Comparison of ENCODE assay signal across 17 cellular contexts in the genomic region with DNA sequence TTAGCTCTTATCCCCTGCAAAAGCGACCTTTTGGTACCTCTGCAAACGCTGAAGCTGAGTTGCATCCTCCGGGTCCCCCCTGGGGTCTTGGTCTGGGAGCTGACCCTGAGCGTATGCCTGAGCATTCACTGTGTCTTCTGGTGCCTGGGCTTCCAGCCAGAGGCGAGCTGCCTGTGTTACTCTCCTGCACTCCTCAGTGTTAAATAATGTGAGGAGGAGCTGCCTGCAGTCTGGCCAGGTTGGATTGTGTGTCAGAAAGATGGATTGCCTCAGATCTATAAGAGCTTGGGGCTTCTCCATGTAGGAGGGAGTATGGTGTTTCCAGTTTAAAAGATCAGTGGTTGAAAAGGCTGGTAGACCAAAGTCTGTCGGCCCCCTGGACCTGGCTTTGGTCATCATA. TPM values are rescaled to one million over a fixed set of nuclear protein-coding genes. Genes with fewer than 3 reads are reported as not detected.
A peak's percentile ranks its signal among the peaks of the same experiment; 100 is the strongest.
DNase-seq lines count a peak whose midpoint lies in the region; ATAC-seq and TF ChIP-seq lines count a peak whose summit lies in the region.
"Had no signal": no experiment of that assay in that cellular context is flagged by ENCODE, and none has a peak within 500 bp of the region (broad histone marks: within the 10 kb centered on the region; RNA-seq: fewer than 3 reads in every experiment).

No MANE protein-coding gene starts in this region.

- peaks cover 5% of the 10 kb centered on the region for H3K4me1 Mint-ChIP-seq in nephron progenitor cell
- H3K4me1 Mint-ChIP-seq: T-helper 17 cell had no signal

- no peak overlapping the region for H3K27ac Mint-ChIP-seq in nephron progenitor cell
- H3K27ac Mint-ChIP-seq: activated T-helper 2 cell treated with anti-CD3 and anti-CD28 coated beads, Interferon-gamma antibody, Interleukin-2, Interleukin-4, amounts not matched to agents 10 μg/mL and 5 μg/mL and 100 μg/mL, durations not matched to agents 14 hours and 24 hours and 36 hours; naive B cell; T-helper 17 cell had no signal

- TF ChIP-seq POLR2A in thyroid gland (IDR thresholded peaks at IDR 0.05), result no peak

- TF ChIP-seq RAD21 in SK-N-SH (IDR thresholded peaks at IDR 0.05; ENCODE audit: low read length), result no peak

- no peak for TF ChIP-seq CTCF in SK-N-SH (IDR thresholded peaks at IDR 0.05)
- no peak for TF ChIP-seq CTCF in nephron progenitor cell (IDR thresholded peaks at IDR 0.05)
- no peak for TF ChIP-seq CTCF in thyroid gland (IDR thresholded peaks at IDR 0.05)

- H3K9me3 ChIP-seq in SK-N-SH, result no peaks in the 10 kb centered on the region
- no peaks in the 10 kb centered on the region for H3K9me3 ChIP-seq in thyroid gland
- H3K9me3 ChIP-seq: upper lobe of left lung had no signal

- H3K36me3 ChIP-seq in SK-N-SH (replicated peaks in 1 of 2; ENCODE audit: control insufficient read depth in 1 of 2, insufficient read depth in 2 of 2, low read length in 1 of 2), result no peaks in the 10 kb centered on the region
- H3K36me3 ChIP-seq in thyroid gland, result no peaks in the 10 kb centered on the region
- H3K36me3 ChIP-seq: upper lobe of left lung, WERI-Rb-1 had no signal

- H4K20me1 ChIP-seq in SK-N-SH (ENCODE audit: insufficient read depth), result no peaks in the 10 kb centered on the region

- no peak overlapping the region for H3K4me2 ChIP-seq in SK-N-SH

- H3K27ac ChIP-seq in SK-N-SH (ENCODE audit: low read depth in 2 of 2, low read length in 1 of 2), result no peak overlapping the region
- no peak overlapping the region for H3K27ac ChIP-seq in thyroid gland
- H3K27ac ChIP-seq: upper lobe of left lung, WERI-Rb-1 had no signal

- POLR2A ChIA-PET in SK-N-SH (lab: Yijun Ruan, JAX), result no interaction called here

- no peaks in the 10 kb centered on the region for H3K79me2 ChIP-seq in SK-N-SH (ENCODE audit: insufficient read depth)

- CTCF ChIA-PET in SK-N-SH (lab: Yijun Ruan, JAX), result interaction anchor here (0.7 to 2.0 kb wide), 2 partner anchors 10 to 24 kb away, joined by 3 to 7 read pairs; no protein-coding TSS in a partner anchor

- no peak overlapping the region for H3K4me3 ChIP-seq in SK-N-SH (ENCODE audit: low read depth in 2 of 2, low read length in 1 of 2)
- H3K4me3 ChIP-seq in thyroid gland (replicated peaks in 1 of 3), result no peak overlapping the region

- no peak overlapping the region for H3K4me3 Mint-ChIP-seq in nephron progenitor cell
- H3K4me3 Mint-ChIP-seq: naive B cell, T-helper 17 cell had no signal

- H3K27me3 ChIP-seq in SK-N-SH (ENCODE audit: insufficient read depth), result no peaks in the 10 kb centered on the region; the same call in 1 of the 2 replicates
- H3K27me3 ChIP-seq in thyroid gland, result no peaks in the 10 kb centered on the region
- H3K27me3 ChIP-seq: upper lobe of left lung had no signal

- peaks cover 3% of the 10 kb centered on the region for H3K27me3 Mint-ChIP-seq in nephron progenitor cell (ENCODE audit: low read depth, poor library complexity)

- intact Hi-C loops in thyroid gland (cut with DNase I), result no loop called here

- H3K36me3 Mint-ChIP-seq in nephron progenitor cell (ENCODE audit: low read depth), result no peaks in the 10 kb centered on the region
- H3K36me3 Mint-ChIP-seq: naive B cell had no signal

- no peak overlapping the region for H3K9ac ChIP-seq in SK-N-SH

- TF ChIP-seq EP300 in SK-N-SH (IDR thresholded peaks at IDR 0.05; ENCODE audit: borderline replicate concordance in 1 of 2, low read depth in 1 of 2, low read length in 1 of 2), result no peak

- peak; percentile 77 for ATAC-seq in SK-N-SH treated with all-trans-retinoic acid at 6 μM for 48 hours
- peak; percentile 42 for ATAC-seq in esophagus mucosa
- ATAC-seq in GM18909 (IDR thresholded peaks at IDR 0.05; ENCODE audit: poor library complexity, unreplicated experiment), result no peak
- ATAC-seq: stimulated activated naive CD8-positive, alpha-beta T cell treated with anti-CD3 and anti-CD28 coated beads, Interleukin-15, Interleukin-2, amounts not matched to agents 100 U/mL and 50 U/mL, for 24 hours; T-helper 17 cell had no signal

- no peak overlapping the region for H2AFZ ChIP-seq in SK-N-SH (ENCODE audit: low read depth)

- peaks cover 4% of the 10 kb centered on the region for H3K9me3 Mint-ChIP-seq in nephron progenitor cell
- H3K9me3 Mint-ChIP-seq: activated T-helper 2 cell treated with anti-CD3 and anti-CD28 coated beads, Interferon-gamma antibody, Interleukin-2, Interleukin-4, amounts not matched to agents 10 μg/mL and 5 μg/mL and 100 μg/mL, durations not matched to agents 14 hours and 24 hours and 36 hours had no signal

- no peaks in the 10 kb centered on the region for H3K9me2 ChIP-seq in SK-N-SH

- no peak for DNase-seq in SK-N-SH
- DNase-seq in nephron progenitor cell, result peak; percentile 20
- peak; percentile 55 for DNase-seq in thyroid gland
- DNase-seq in NCI-H748 (lab: John Stamatoyannopoulos, UW; ENCODE audit: unreplicated experiment), result no peak
- no peak for DNase-seq in 8988T
- DNase-seq: activated CD8-positive, alpha-beta memory T cell treated with anti-CD3 and anti-CD28 coated beads, Interleukin-2, amount 50 U/mL, for 4 hours; naive B cell; NCI-H526 treated with DMSO at 0.1 percent for 48 hours; posterior cingulate gyrus; stimulated activated naive CD8-positive, alpha-beta T cell treated with anti-CD3 and anti-CD28 coated beads, Interleukin-15, Interleukin-2, amounts not matched to agents 100 U/mL and 50 U/mL, for 24 hours; T-helper 17 cell had no signal

- 59% methylated on average over 6 of the region's 6 CpGs for WGBS in SK-N-SH (ENCODE audit: low lambda C conversion rate)
- WGBS in thyroid gland, 2 donors, result 12 to 13% methylated on average over 6 of the region's 6 CpGs

- no peaks in the 10 kb centered on the region for H3F3A ChIP-seq in SK-N-SH (replicated peaks; ENCODE audit: insufficient read depth)

- H3K4me1 ChIP-seq in SK-N-SH (ENCODE audit: control insufficient read depth in 1 of 2, insufficient read depth in 2 of 2, low read depth in 1 of 2, low read length in 1 of 2), result peaks cover 0 to 10% of the 10 kb centered on the region in 2 experiments; a peak in 1 of 4 replicates
- H3K4me1 ChIP-seq in thyroid gland, result peaks cover 0 to 20% of the 10 kb centered on the region in 2 donors

TF ChIP-seq in SK-N-SH treated with all-trans-retinoic acid at 6 μM for 48 hours, 23 proteins besides CTCF, POLR2A, EP300 and RAD21:
- TF ChIP-seq ZFP30 (CRISPR knock-in tag; IDR thresholded peaks at IDR 0.05) (no peak), TOX (CRISPR knock-in tag; IDR thresholded peaks at IDR 0.05; ENCODE audit: borderline replicate concordance) (no peak)

TF ChIP-seq in SK-N-SH, 30 proteins besides CTCF, POLR2A, EP300 and RAD21:
- TF ChIP-seq ELF1 (IDR thresholded peaks at IDR 0.05) (no peak), SIN3A (IDR thresholded peaks at IDR 0.05; ENCODE audit: borderline replicate concordance, low read depth, low read length) (no peak), EZH2phosphoT487 (IDR thresholded peaks at IDR 0.05; ENCODE audit: borderline replicate concordance, low read depth) (no peak), TCF12 (IDR thresholded peaks at IDR 0.05) (no peak), JUND (IDR thresholded peaks at IDR 0.05) (no peak), YY1 (IDR thresholded peaks at IDR 0.05; ENCODE audit: low read depth) (no peak), RCOR1 (IDR thresholded peaks at IDR 0.05; ENCODE audit: low read length) (no peak)
- TF ChIP-seq, protein P1, sequence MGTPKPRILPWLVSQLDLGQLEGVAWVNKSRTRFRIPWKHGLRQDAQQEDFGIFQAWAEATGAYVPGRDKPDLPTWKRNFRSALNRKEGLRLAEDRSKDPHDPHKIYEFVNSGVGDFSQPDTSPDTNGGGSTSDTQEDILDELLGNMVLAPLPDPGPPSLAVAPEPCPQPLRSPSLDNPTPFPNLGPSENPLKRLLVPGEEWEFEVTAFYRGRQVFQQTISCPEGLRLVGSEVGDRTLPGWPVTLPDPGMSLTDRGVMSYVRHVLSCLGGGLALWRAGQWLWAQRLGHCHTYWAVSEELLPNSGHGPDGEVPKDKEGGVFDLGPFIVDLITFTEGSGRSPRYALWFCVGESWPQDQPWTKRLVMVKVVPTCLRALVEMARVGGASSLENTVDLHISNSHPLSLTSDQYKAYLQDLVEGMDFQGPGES (IDR thresholded peaks at IDR 0.05; ENCODE audit: low read depth, low read length), result no peak

RNA-seq across cellular contexts. Expression of a gene that starts 8.7 kb away (rescaled TPM):
- polyA plus RNA-seq in SK-N-SH (2012; rRNA removed), result 18.4 and 21.0 TPM in 2 replicates
- polyA plus RNA-seq in SK-N-SH (2012; cell fraction: cytosol; rRNA removed), result 19.0 and 21.2 TPM in 2 replicates
- polyA plus RNA-seq in SK-N-SH (2012; cell fraction: nucleus; rRNA removed), result 11.0 and 12.5 TPM in 2 replicates
- 0.80 TPM for total RNA-seq in esophagus mucosa
- 10 to 100 TPM in 1 of 4 donors, 1 to 10 TPM in 3; 2.8 to 10.8 (median 3.3) TPM for total RNA-seq in thyroid gland

Comparison
In these comparisons a context has a peak if more than half of its experiments do, and no peak if none do; other contexts are left out.
1. DNase-seq: peak in nephron progenitor cell (single experiment) and thyroid gland (2 of 2); none in SK-N-SH (single experiment), NCI-H748 (single experiment) and 8988T (single experiment).